In genomic region chr6:66489269-66489987, GRCh38 we compare ENCODE assay signal across 25 cellular contexts.
DNase-seq lines count a peak whose midpoint lies in the region; ATAC-seq, FAIRE-seq and TF ChIP-seq lines count a peak whose summit lies in the region.
"Had no signal": no experiment of that assay in that cellular context is flagged by ENCODE, and none has a peak within 500 bp of the region (broad histone marks: within the 10 kb centered on the region; RNA-seq: fewer than 3 reads in every experiment).

No MANE protein-coding gene starts in this region.

- FAIRE-seq in HepG2 (lab: Jason Lieb, UNC) = peak; percentile 34
- FAIRE-seq: A549, GM12878, GM12892, GM19239 had no signal

- no peak overlapping the region for H2AK5ac ChIP-seq in neuronal stem cell (ENCODE audit: low read depth, low read length)

- H3K14ac ChIP-seq in neuronal stem cell (ENCODE audit: low read length) = no peak overlapping the region

- DNase-seq in HepG2 (ENCODE audit: low spot score) (peak; percentile 81), right lobe of liver (no peak), HuH-7 (ENCODE audit: low spot score) (peak; percentile 14), neuronal stem cell (ENCODE audit: low spot score) (no peak), spleen (peak; percentile 44), H7 (no peak), nucleus accumbens (lab: John Stamatoyannopoulos, UW) (no peak)
- DNase-seq: AML-193; CD4-positive, alpha-beta T cell; CD8-positive, alpha-beta T cell; DMS 273 treated with DMSO at 0.1 percent for 48 hours; DMS153; DMS53; DMS79; DND-41; EL; GDM1 had no signal

- H2BK15ac ChIP-seq in neuronal stem cell (ENCODE audit: low read length) = no peak overlapping the region

- H3K4me1 ChIP-seq in HepG2 (ENCODE audit: insufficient read depth, low read length) (peaks cover 17% of the 10 kb centered on the region), right lobe of liver (no peaks in the 10 kb centered on the region), neuronal stem cell (ENCODE audit: control insufficient read depth in 2 of 2, insufficient read depth in 1 of 2, low read depth in 1 of 2, low read length in 2 of 2) (no peaks in the 10 kb centered on the region), spleen (no peaks in the 10 kb centered on the region)
- H3K4me1 ChIP-seq: A549; BLaER1 treated with 17β-estradiol and CSF1 and Interleukin-3, amounts not matched to agents 10 nM and 100 nM had no signal

- TF ChIP-seq RAD21 in HepG2 (CRISPR knock-in tag; IDR thresholded peaks at IDR 0.05) = 0 out of 2 replicates have a peak, but pooled peaks have one; percentile 23

- H2AFZ ChIP-seq in HepG2 (ENCODE audit: low read length) (no peak overlapping the region), neuronal stem cell (ENCODE audit: low read length) (peak overlapping the region; percentile 56)

- intact Hi-C loops in HepG2 (cut with micrococcal nuclease; ENCODE audit: unreplicated experiment) (loop anchor here (2.0 kb wide), 1 partner anchor 69 kb away; no protein-coding TSS in a partner anchor), right lobe of liver (cut with DNase I) (no loop called here), spleen (cut with DNase I; ENCODE audit: low total_unique reads) (no loop called here)

- H3K4ac ChIP-seq in neuronal stem cell (ENCODE audit: low read length) = no peak overlapping the region

- ATAC-seq in HepG2 = peak; percentile 98
- no peak for ATAC-seq in right lobe of liver
- no peak for ATAC-seq in GM18502 (IDR thresholded peaks at IDR 0.05; ENCODE audit: poor library complexity, unreplicated experiment)
- ATAC-seq: A549; CD8-positive, alpha-beta T cell; GM12878 had no signal

- no peak for TF ChIP-seq POLR2A in HepG2 (IDR thresholded peaks at IDR 0.05; ENCODE audit: insufficient read depth in 1 of 2, low read depth in 2 of 2, low read length in 2 of 2)
- no peak for TF ChIP-seq POLR2A in right lobe of liver (IDR thresholded peaks at IDR 0.05)
- no peak for TF ChIP-seq POLR2A in spleen (IDR thresholded peaks at IDR 0.05)

- H3K4me2 ChIP-seq in HepG2 (ENCODE audit: low read depth, low read length) (peak overlapping the region; percentile 69), neuronal stem cell (ENCODE audit: insufficient read depth, low read length, poor library complexity, severe bottlenecking) (no peak overlapping the region)
- H3K4me2 ChIP-seq: A549; BLaER1 treated with 17β-estradiol and CSF1 and Interleukin-3, amounts not matched to agents 10 nM and 100 nM had no signal

- TF ChIP-seq CTCF in HepG2 (CRISPR knock-in tag; IDR thresholded peaks at IDR 0.05) (peak; percentile 51), right lobe of liver (IDR thresholded peaks at IDR 0.05) (no peak), spleen (IDR thresholded peaks at IDR 0.05 in 8 of 11, conservative IDR thresholded peaks at IDR 0.05 in 3 of 11) (no peak)

- no peak overlapping the region for H3K23ac ChIP-seq in neuronal stem cell (ENCODE audit: low read depth, low read length, poor library complexity)

- no peak overlapping the region for H2BK5ac ChIP-seq in neuronal stem cell (ENCODE audit: low read length)

- POLR2A ChIA-PET in HepG2 (lab: Yijun Ruan, JAX) = no interaction called here

- no peak overlapping the region for H2BK120ac ChIP-seq in neuronal stem cell (ENCODE audit: low read depth, low read length)

- no peaks in the 10 kb centered on the region for H3K27me3 ChIP-seq in HepG2 (ENCODE audit: control insufficient read depth in 1 of 2, insufficient read depth in 2 of 2, low read length in 2 of 2)
- no peaks in the 10 kb centered on the region for H3K27me3 ChIP-seq in right lobe of liver
- H3K27me3 ChIP-seq in neuronal stem cell (ENCODE audit: control insufficient read depth in 3 of 3, insufficient read depth in 3 of 3, low read depth in 1 of 3, low read length in 3 of 3) = no peaks in the 10 kb centered on the region
- H3K27me3 ChIP-seq in spleen (replicated peaks in 1 of 7) = no peaks in the 10 kb centered on the region
- H3K27me3 ChIP-seq in H7 (ENCODE audit: control insufficient read depth, insufficient read depth, low read length) = no peaks in the 10 kb centered on the region
- H3K27me3 ChIP-seq: BLaER1 treated with 17β-estradiol and CSF1 and Interleukin-3, amounts not matched to agents 10 nM and 100 nM had no signal

- no peak overlapping the region for H3K18ac ChIP-seq in neuronal stem cell (ENCODE audit: low read length)

- H3K4me3 ChIP-seq in HepG2 (replicated peaks in 1 of 3; ENCODE audit: insufficient read depth in 1 of 3, low read depth in 2 of 3, low read length in 3 of 3) = peak overlapping the region in 2 of 3 experiments; percentile 5 to 31; a peak in 2 of 6 replicates
- no peak overlapping the region for H3K4me3 ChIP-seq in right lobe of liver
- no peak overlapping the region for H3K4me3 ChIP-seq in neuronal stem cell (ENCODE audit: low read length in 2 of 2)
- H3K4me3 ChIP-seq in spleen = no peak overlapping the region
- H3K4me3 ChIP-seq in H7 (ENCODE audit: insufficient read depth, low read depth, low read length) = no peak overlapping the region
- H3K4me3 ChIP-seq: A549; BLaER1 treated with 17β-estradiol and CSF1 and Interleukin-3, amounts not matched to agents 10 nM and 100 nM; GM12878 had no signal

- H4K20me1 ChIP-seq in HepG2 (ENCODE audit: insufficient read depth, low read length) = no peaks in the 10 kb centered on the region
- H4K20me1 ChIP-seq: BLaER1 treated with 17β-estradiol and CSF1 and Interleukin-3, amounts not matched to agents 10 nM and 100 nM had no signal

- TF ChIP-seq EP300 in HepG2 (IDR thresholded peaks at IDR 0.05; ENCODE audit: low read depth in 2 of 2, low read length in 2 of 2) = peak in 1 of 2 experiments; percentile 46; a peak in 1 of 4 replicates
- no peak for TF ChIP-seq EP300 in HepG2 (CRISPR knock-in tag; IDR thresholded peaks at IDR 0.05; ENCODE audit: borderline replicate concordance)

- H3K27ac ChIP-seq in HepG2 (ENCODE audit: extremely low read length, insufficient read depth, low read length) (no peak overlapping the region), right lobe of liver (no peak overlapping the region), neuronal stem cell (replicated peaks; ENCODE audit: low read length) (no peak overlapping the region), spleen (no peak overlapping the region)
- H3K27ac ChIP-seq: 22Rv1; A549; BLaER1 treated with 17β-estradiol and CSF1 and Interleukin-3, amounts not matched to agents 10 nM and 100 nM; C4-2B had no signal

- no TSS peak for BruUV-seq in HepG2 (replicated peaks; lab: Mats Ljungman, UMichigan)

- CTCF ChIA-PET in HepG2 (lab: Yijun Ruan, JAX; ENCODE audit: low intra/inter-chr PET ratio, low total read pairs) = no interaction called here

- H3K9ac ChIP-seq in HepG2 (ENCODE audit: insufficient read depth, low read depth, low read length) = no peak overlapping the region
- no peak overlapping the region for H3K9ac ChIP-seq in neuronal stem cell (ENCODE audit: low read depth, low read length, poor library complexity)
- H3K9ac ChIP-seq: BLaER1 treated with 17β-estradiol and CSF1 and Interleukin-3, amounts not matched to agents 10 nM and 100 nM had no signal

- no peak overlapping the region for H4K91ac ChIP-seq in neuronal stem cell (ENCODE audit: low read depth, low read length, poor library complexity)

- no peak overlapping the region for H2BK12ac ChIP-seq in neuronal stem cell (ENCODE audit: low read length)

- H3K79me1 ChIP-seq in neuronal stem cell (ENCODE audit: low read depth, low read length) = no peaks in the 10 kb centered on the region

- in situ Hi-C loops in HepG2 (cut with HindIII; ENCODE audit: extremely low pct_ligation_motif_present, low pct_unique_long_range_greater_than_20kb) = loop anchor here (25.0 kb wide), 1 partner anchor 852 kb away; no protein-coding TSS in a partner anchor

- H3K9me3 ChIP-seq in HepG2 (ENCODE audit: low read length) (no peaks in the 10 kb centered on the region), right lobe of liver (no peaks in the 10 kb centered on the region), neuronal stem cell (replicated peaks in 1 of 2; ENCODE audit: control insufficient read depth in 2 of 2, insufficient read depth in 1 of 2, low read depth in 1 of 2, low read length in 2 of 2) (peaks cover 0 to 4% of the 10 kb centered on the region in 2 donors), spleen (peaks cover 0 to 13% (median 0%) of the 10 kb centered on the region in 8 donors)
- H3K9me3 ChIP-seq: A549; BLaER1 treated with 17β-estradiol and CSF1 and Interleukin-3, amounts not matched to agents 10 nM and 100 nM had no signal

- H4K8ac ChIP-seq in neuronal stem cell (ENCODE audit: low read depth, low read length) = no peak overlapping the region

- no peaks in the 10 kb centered on the region for H3K79me2 ChIP-seq in HepG2 (ENCODE audit: insufficient read depth, low read length)

- WGBS in HepG2 (ENCODE audit: low lambda C conversion rate) = 0% methylated on average over 7 of the region's 9 CpGs
- 42% methylated on average over 6 of the region's 9 CpGs for WGBS in right lobe of liver (ENCODE audit: insufficient coverage, low coverage, low lambda C conversion rate, missing lambda C conversion rate)
- WGBS in neuronal stem cell (ENCODE audit: extremely low coverage in 2 of 2, insufficient read length in 2 of 2, insufficient replicate concordance in 1 of 2), 2 donors = no CpG with 5 or more reads among the region's 9 CpGs
- 58 to 87% (median 72%) methylated on average over 4 to 9 of the region's 9 CpGs for WGBS in spleen, 5 donors

- no peaks in the 10 kb centered on the region for H3K36me3 ChIP-seq in HepG2 (replicated peaks in 1 of 2; ENCODE audit: control insufficient read depth in 1 of 2, insufficient read depth in 2 of 2, low read length in 2 of 2)
- H3K36me3 ChIP-seq in right lobe of liver = no peaks in the 10 kb centered on the region
- H3K36me3 ChIP-seq in neuronal stem cell (replicated peaks in 1 of 2; ENCODE audit: control insufficient read depth in 2 of 2, insufficient read depth in 2 of 2, low read length in 2 of 2) = no peaks in the 10 kb centered on the region
- no peaks in the 10 kb centered on the region for H3K36me3 ChIP-seq in spleen
- no peaks in the 10 kb centered on the region for H3K36me3 ChIP-seq in H7 (replicated peaks; ENCODE audit: control insufficient read depth, insufficient read depth, low read length)
- H3K36me3 ChIP-seq: BLaER1 treated with 17β-estradiol and CSF1 and Interleukin-3, amounts not matched to agents 10 nM and 100 nM had no signal

Comparison
In these comparisons a context has a peak if more than half of its experiments do, and no peak if none do; other contexts are left out.
1. DNase-seq: peak in HepG2 (single experiment), HuH-7 (single experiment) and spleen (single experiment); none in right lobe of liver (0 of 3), neuronal stem cell (single experiment), H7 (single experiment) and nucleus accumbens (0 of 56).
2. H3K4me3 ChIP-seq: peak in HepG2 (2 of 3); none in right lobe of liver (0 of 3), neuronal stem cell (0 of 2), spleen (0 of 8) and H7 (single experiment).